22 cellular contexts compared by ENCODE assay signal in genomic region chr9:120252248-120252647, GRCh38.
"Had no signal": no experiment of that assay in that cellular context is flagged by ENCODE, and none has a peak within 500 bp of the region (broad histone marks: within the 10 kb centered on the region; RNA-seq: fewer than 3 reads in every experiment).

No MANE protein-coding gene starts in this region.

- H3K9me3 ChIP-seq: body of pancreas, gastrocnemius medialis, neutrophil, ovary, prostate gland, upper lobe of right lung had no signal

- H3K4me1 ChIP-seq: body of pancreas, gastrocnemius medialis, prostate gland, upper lobe of right lung had no signal

- H3K36me3 ChIP-seq: gastrocnemius medialis, neutrophil, ovary, prostate gland, upper lobe of right lung had no signal

- H3K27ac ChIP-seq: body of pancreas, gastrocnemius medialis, neutrophil, ovary, prostate gland, upper lobe of right lung had no signal

- H3K9me3 Mint-ChIP-seq: activated CD8-positive, alpha-beta T cell treated with anti-CD3 and anti-CD28 coated beads for 36 hours; activated naive CD8-positive, alpha-beta T cell treated with anti-CD3 and anti-CD28 coated beads, Interleukin-2, amount 50 U/mL, for 24 hours; T-helper 1 cell treated with Interleukin-12 subunit alpha and Interleukin-12 subunit beta and Interleukin-4 antibody, amounts not matched to agents 30 μg/mL and 1 μg/mL, for 36 hours had no signal

- H3K4me3 ChIP-seq: body of pancreas, gastrocnemius medialis, ovary, prostate gland, upper lobe of right lung had no signal

- H3K27ac Mint-ChIP-seq: activated CD8-positive, alpha-beta memory T cell treated with anti-CD3 and anti-CD28 coated beads, Interleukin-2, amount 10 ng/mL, durations not matched to agents 7 days and 5 days; activated CD8-positive, alpha-beta T cell treated with anti-CD3 and anti-CD28 coated beads for 36 hours; activated naive CD8-positive, alpha-beta T cell treated with anti-CD3 and anti-CD28 coated beads, Interleukin-2, amount 50 U/mL, for 24 hours; natural killer cell; T-helper 1 cell treated with Interleukin-12 subunit alpha and Interleukin-12 subunit beta and Interleukin-4 antibody, amounts not matched to agents 30 μg/mL and 1 μg/mL, for 36 hours had no signal

- H3K4me3 Mint-ChIP-seq: activated CD8-positive, alpha-beta memory T cell treated with anti-CD3 and anti-CD28 coated beads, Interleukin-2, amount 10 ng/mL, durations not matched to agents 7 days and 5 days; activated CD8-positive, alpha-beta T cell treated with anti-CD3 and anti-CD28 coated beads for 36 hours; activated naive CD8-positive, alpha-beta T cell treated with anti-CD3 and anti-CD28 coated beads, Interleukin-2, amount 50 U/mL, for 24 hours; natural killer cell; T-helper 1 cell treated with Interleukin-12 subunit alpha and Interleukin-12 subunit beta and Interleukin-4 antibody, amounts not matched to agents 30 μg/mL and 1 μg/mL, for 36 hours had no signal

- DNase-seq: activated CD4-positive, alpha-beta T cell treated with anti-CD3 and anti-CD28 coated beads for 4 hours; activated CD4-positive, CD25-positive, alpha-beta regulatory T cell; activated CD8-positive, alpha-beta memory T cell treated with anti-CD3 and anti-CD28 coated beads, Interleukin-2, amount 10 ng/mL, durations not matched to agents 7 days and 5 days; activated CD8-positive, alpha-beta T cell treated with anti-CD3 and anti-CD28 coated beads for 36 hours; activated effector memory CD4-positive, alpha-beta T cell treated with anti-CD3 and anti-CD28 coated beads, Interleukin-2, amount 50 U/mL, for 16 hours; activated naive CD4-positive, alpha-beta T cell treated with anti-CD3 and anti-CD28 coated beads, Interleukin-2, amount 50 U/mL, for 16 hours; activated naive CD8-positive, alpha-beta T cell treated with anti-CD3 and anti-CD28 coated beads, Interleukin-2, amount 50 U/mL, for 24 hours; activated T-cell treated with anti-CD3 and anti-CD28 coated beads for 4 hours; body of pancreas; gastrocnemius medialis; hippocampal formation; midbrain; natural killer cell; ovary; stimulated activated CD4-positive, alpha-beta T cell treated with anti-CD3 and anti-CD28 coated beads, Interleukin-4, amount 100 ng/mL, for 24 hours; stimulated activated naive CD4-positive, alpha-beta T cell treated with Interleukin-2 at 50 U/mL for 16 hours; T1000; upper lobe of right lung had no signal

- H3K27me3 ChIP-seq: body of pancreas, gastrocnemius medialis, neutrophil, ovary, upper lobe of right lung had no signal

- H3K36me3 Mint-ChIP-seq: activated CD8-positive, alpha-beta memory T cell treated with anti-CD3 and anti-CD28 coated beads, Interleukin-2, amount 10 ng/mL, durations not matched to agents 7 days and 5 days; natural killer cell had no signal

- H3K4me1 Mint-ChIP-seq: activated CD8-positive, alpha-beta memory T cell treated with anti-CD3 and anti-CD28 coated beads, Interleukin-2, amount 10 ng/mL, durations not matched to agents 7 days and 5 days; activated naive CD8-positive, alpha-beta T cell treated with anti-CD3 and anti-CD28 coated beads, Interleukin-2, amount 50 U/mL, for 24 hours; natural killer cell had no signal

- ATAC-seq: activated CD8-positive, alpha-beta memory T cell treated with anti-CD3 and anti-CD28 coated beads, Interleukin-2, amount 10 ng/mL, durations not matched to agents 7 days and 5 days; activated CD8-positive, alpha-beta T cell treated with anti-CD3 and anti-CD28 coated beads for 36 hours; activated naive CD8-positive, alpha-beta T cell treated with anti-CD3 and anti-CD28 coated beads, Interleukin-2, amount 50 U/mL, for 24 hours; body of pancreas; esophagus mucosa; gastrocnemius medialis; upper lobe of right lung had no signal

- H3K27me3 Mint-ChIP-seq: activated CD8-positive, alpha-beta memory T cell treated with anti-CD3 and anti-CD28 coated beads, Interleukin-2, amount 10 ng/mL, durations not matched to agents 7 days and 5 days had no signal
